19 cellular contexts compared by ENCODE assay signal in genomic region chr1:201264554-201264953, GRCh38. TPM values are rescaled to one million over a fixed set of nuclear protein-coding genes. Genes with fewer than 3 reads are reported as not detected.
"Had no signal": no experiment of that assay in that cellular context is flagged by ENCODE, and none has a peak within 500 bp of the region (broad histone marks: within the 10 kb centered on the region; RNA-seq: fewer than 3 reads in every experiment).

No MANE protein-coding gene starts in this region.

- H3K4me3 Mint-ChIP-seq: activated CD4-positive, alpha-beta T cell treated with anti-CD3 and anti-CD28 coated beads, Interleukin-2, amount 10 ng/mL, durations not matched to agents 24 days and 14 days; activated naive CD4-positive, alpha-beta T cell treated with anti-CD3 and anti-CD28 coated beads, Interleukin-2, amount 10 ng/mL, durations not matched to agents 7 days and 5 days; activated naive CD8-positive, alpha-beta T cell treated with anti-CD3 and anti-CD28 coated beads, Interleukin-2, amount 50 U/mL, for 24 hours; activated T-helper 17 cell treated with anti-CD3 and anti-CD28 coated beads, Interleukin-2, amount 50 U/mL, for 72 hours; brain; neural crest cell; T-helper 2 cell treated with Interferon-gamma antibody and Interleukin-4, amounts not matched to agents 5 μg/mL and 100 μg/mL, for 36 hours had no signal

- H3K4me1 ChIP-seq: psoas muscle had no signal

- H3K27me3 ChIP-seq: right lobe of liver had no signal

- DNase-seq: activated CD4-positive, alpha-beta T cell treated with anti-CD3 and anti-CD28 coated beads, Interleukin-2, amount 10 ng/mL, durations not matched to agents 24 days and 14 days; activated CD4-positive, CD25-positive, alpha-beta regulatory T cell; activated naive CD4-positive, alpha-beta T cell treated with anti-CD3 and anti-CD28 coated beads, Interleukin-2, amount 10 ng/mL, durations not matched to agents 7 days and 5 days; activated naive CD8-positive, alpha-beta T cell treated with anti-CD3 and anti-CD28 coated beads, Interleukin-2, amount 50 U/mL, for 24 hours; activated T-cell treated with anti-CD3 and anti-CD28 coated beads for 4 hours; anterior cingulate cortex; central memory CD4-positive, alpha-beta T cell; erythroblast; hypothalamus; psoas muscle; right lobe of liver; stimulated activated CD8-positive, alpha-beta memory T cell treated with anti-CD3 and anti-CD28 coated beads, Interleukin-4, amount 100 ng/mL, for 48 hours; stimulated activated naive CD4-positive, alpha-beta T cell; tibial artery had no signal

- H3K9me3 Mint-ChIP-seq: activated CD4-positive, alpha-beta T cell treated with anti-CD3 and anti-CD28 coated beads, Interleukin-2, amount 10 ng/mL, durations not matched to agents 24 days and 14 days; activated naive CD4-positive, alpha-beta T cell treated with anti-CD3 and anti-CD28 coated beads, Interleukin-2, amount 10 ng/mL, durations not matched to agents 7 days and 5 days; activated naive CD8-positive, alpha-beta T cell treated with anti-CD3 and anti-CD28 coated beads, Interleukin-2, amount 50 U/mL, for 24 hours; activated T-helper 17 cell treated with anti-CD3 and anti-CD28 coated beads, Interleukin-2, amount 50 U/mL, for 72 hours; neural crest cell; T-helper 2 cell treated with Interferon-gamma antibody and Interleukin-4, amounts not matched to agents 5 μg/mL and 100 μg/mL, for 36 hours had no signal

- H3K4me1 Mint-ChIP-seq: activated CD4-positive, alpha-beta T cell treated with anti-CD3 and anti-CD28 coated beads, Interleukin-2, amount 10 ng/mL, durations not matched to agents 24 days and 14 days; activated naive CD4-positive, alpha-beta T cell treated with anti-CD3 and anti-CD28 coated beads, Interleukin-2, amount 10 ng/mL, durations not matched to agents 7 days and 5 days; activated naive CD8-positive, alpha-beta T cell treated with anti-CD3 and anti-CD28 coated beads, Interleukin-2, amount 50 U/mL, for 24 hours; activated T-helper 17 cell treated with anti-CD3 and anti-CD28 coated beads, Interleukin-2, amount 50 U/mL, for 72 hours had no signal

- H3K27ac ChIP-seq: psoas muscle, right lobe of liver, tibial artery had no signal

- H3K9me3 ChIP-seq: psoas muscle, right lobe of liver, tibial artery had no signal

- H3K27ac Mint-ChIP-seq: activated CD4-positive, alpha-beta T cell treated with anti-CD3 and anti-CD28 coated beads, Interleukin-2, amount 10 ng/mL, durations not matched to agents 24 days and 14 days; activated naive CD4-positive, alpha-beta T cell treated with anti-CD3 and anti-CD28 coated beads, Interleukin-2, amount 10 ng/mL, durations not matched to agents 7 days and 5 days; activated naive CD8-positive, alpha-beta T cell treated with anti-CD3 and anti-CD28 coated beads, Interleukin-2, amount 50 U/mL, for 24 hours; activated T-helper 17 cell treated with anti-CD3 and anti-CD28 coated beads, Interleukin-2, amount 50 U/mL, for 72 hours; brain; T-helper 2 cell treated with Interferon-gamma antibody and Interleukin-4, amounts not matched to agents 5 μg/mL and 100 μg/mL, for 36 hours had no signal

- ATAC-seq: activated naive CD8-positive, alpha-beta T cell treated with anti-CD3 and anti-CD28 coated beads, Interleukin-2, amount 50 U/mL, for 24 hours; activated T-helper 17 cell treated with anti-CD3 and anti-CD28 coated beads, Interleukin-2, amount 50 U/mL, for 72 hours; psoas muscle; right lobe of liver had no signal

- H3K36me3 Mint-ChIP-seq: activated naive CD4-positive, alpha-beta T cell treated with anti-CD3 and anti-CD28 coated beads, Interleukin-2, amount 10 ng/mL, durations not matched to agents 7 days and 5 days; brain had no signal

- H3K4me3 ChIP-seq: psoas muscle, right lobe of liver, tibial artery had no signal

- H3K36me3 ChIP-seq: right lobe of liver, tibial artery had no signal

RNA-seq across cellular contexts. Expression of gene PKP1, which starts 18.8 kb away (rescaled TPM):
- total RNA-seq: activated CD4-positive, alpha-beta T cell treated with anti-CD3 and anti-CD28 coated beads, Interleukin-2, amount 10 ng/mL, durations not matched to agents 24 days and 14 days; activated T-helper 17 cell treated with anti-CD3 and anti-CD28 coated beads, Interleukin-2, amount 50 U/mL, for 72 hours; lung microvascular endothelial cell; neural crest cell; right lobe of liver had no signal
